Comparison of ENCODE assay signal across 33 cellular contexts in genomic region chr5:225334-225733, GRCh38. TPM values are rescaled to one million over a fixed set of nuclear protein-coding genes. Genes with fewer than 3 reads are reported as not detected.
"Had no signal": no experiment of that assay in that cellular context is flagged by ENCODE, and none has a peak within 500 bp of the region (broad histone marks: within the 10 kb centered on the region; RNA-seq: fewer than 3 reads in every experiment).

No MANE protein-coding gene starts in this region.

- H3K36me3 ChIP-seq: ovary had no signal

- H3K4me1 ChIP-seq: colonic mucosa, testis had no signal

- H3K9me3 ChIP-seq: colonic mucosa, gastrocnemius medialis, left ventricle myocardium inferior, mucosa of descending colon, neutrophil, ovary, right lobe of liver, testis, transverse colon had no signal

- H3K27ac ChIP-seq: colonic mucosa, gastrocnemius medialis, hepatocyte, left ventricle myocardium inferior, neutrophil, ovary, right lobe of liver, SK-N-MC, testis, transverse colon, WERI-Rb-1 had no signal

- H3K4me3 ChIP-seq: colonic mucosa, dorsolateral prefrontal cortex, gastrocnemius medialis, hepatocyte, left ventricle myocardium inferior, lung, mucosa of descending colon, ovary, right lobe of liver, SK-N-MC, testis, transverse colon had no signal

- FAIRE-seq: bronchial epithelial cell had no signal

- H2AFZ ChIP-seq: hepatocyte had no signal

- ATAC-seq: activated CD4-positive, CD25-positive, alpha-beta regulatory T cell treated with anti-CD3 and anti-CD28 coated beads, Interleukin-2, amount 50 U/mL, for 24 hours; gastrocnemius medialis; mucosa of descending colon; natural killer cell treated with Interleukin-12 subunit alpha and Interleukin-12 subunit beta and Interleukin-15 and Interleukin-18, amount 100 ng/mL, for 72 hours; right lobe of liver; stimulated activated naive CD8-positive, alpha-beta T cell treated with anti-CD3 and anti-CD28 coated beads, Interleukin-15, Interleukin-2, amounts not matched to agents 100 U/mL and 50 U/mL, for 24 hours had no signal

- DNase-seq: activated CD4-positive, alpha-beta T cell treated with anti-CD3 and anti-CD28 coated beads, Interleukin-2, amount 10 ng/mL, durations not matched to agents 24 days and 14 days; anterior cingulate cortex; colonic mucosa; dorsolateral prefrontal cortex; effector memory CD4-positive, alpha-beta T cell; erythroblast; gastrocnemius medialis; islet precursor cell; left ventricle myocardium inferior; mucosa of descending colon; ovary; right lobe of liver; stimulated activated CD4-positive, alpha-beta T cell treated with anti-CD3 and anti-CD28 coated beads, Interleukin-2, amount 100 ng/mL, for 48 hours; stimulated activated naive CD8-positive, alpha-beta T cell treated with anti-CD3 and anti-CD28 coated beads, Interleukin-15, Interleukin-2, amounts not matched to agents 100 U/mL and 50 U/mL, for 24 hours; SW 1271; T1000; testis; transverse colon; WERI-Rb-1 had no signal

- H3K9me3 Mint-ChIP-seq: activated CD4-positive, alpha-beta T cell treated with anti-CD3 and anti-CD28 coated beads, Interleukin-2, amount 10 ng/mL, durations not matched to agents 24 days and 14 days; natural killer cell treated with Interleukin-12 subunit alpha and Interleukin-12 subunit beta and Interleukin-15 and Interleukin-18, amount 100 ng/mL, for 72 hours; T-helper 1 cell treated with Interleukin-12 subunit alpha and Interleukin-12 subunit beta and Interleukin-4 antibody, amounts not matched to agents 30 μg/mL and 1 μg/mL, for 36 hours had no signal

- H3K27ac Mint-ChIP-seq: activated CD4-positive, alpha-beta T cell treated with anti-CD3 and anti-CD28 coated beads, Interleukin-2, amount 10 ng/mL, durations not matched to agents 24 days and 14 days; natural killer cell treated with Interleukin-12 subunit alpha and Interleukin-12 subunit beta and Interleukin-15 and Interleukin-18, amount 100 ng/mL, for 72 hours; progenitor cell of endocrine pancreas; T-helper 1 cell treated with Interleukin-12 subunit alpha and Interleukin-12 subunit beta and Interleukin-4 antibody, amounts not matched to agents 30 μg/mL and 1 μg/mL, for 36 hours had no signal

- H3K4me2 ChIP-seq: hepatocyte had no signal

- H3K27me3 ChIP-seq: colonic mucosa, dorsolateral prefrontal cortex, gastrocnemius medialis, hepatocyte, neutrophil, ovary, right lobe of liver, testis, transverse colon had no signal

- H3K4me3 Mint-ChIP-seq: activated CD4-positive, alpha-beta T cell treated with anti-CD3 and anti-CD28 coated beads, Interleukin-2, amount 10 ng/mL, durations not matched to agents 24 days and 14 days; natural killer cell treated with Interleukin-12 subunit alpha and Interleukin-12 subunit beta and Interleukin-15 and Interleukin-18, amount 100 ng/mL, for 72 hours; T-helper 1 cell treated with Interleukin-12 subunit alpha and Interleukin-12 subunit beta and Interleukin-4 antibody, amounts not matched to agents 30 μg/mL and 1 μg/mL, for 36 hours had no signal

RNA-seq across cellular contexts. Expression of gene LRRC14B, which starts 34.0 kb away (rescaled TPM):
- total RNA-seq: activated CD4-positive, alpha-beta T cell treated with anti-CD3 and anti-CD28 coated beads, Interleukin-2, amount 10 ng/mL, durations not matched to agents 24 days and 14 days; activated CD8-positive, alpha-beta memory T cell treated with anti-CD3 and anti-CD28 coated beads for 36 hours; bronchial epithelial cell; colonic mucosa; hepatocyte; mesenteric fat pad; mucosa of descending colon; natural killer cell treated with Interleukin-12 subunit alpha and Interleukin-12 subunit beta and Interleukin-15 and Interleukin-18, amount 100 ng/mL, for 72 hours; progenitor cell of endocrine pancreas; renal cortical epithelial cell; right lobe of liver; transverse colon had no signal
- polyA plus RNA-seq: adipose tissue, lung, urinary bladder had no signal
